In the genomic region with DNA sequence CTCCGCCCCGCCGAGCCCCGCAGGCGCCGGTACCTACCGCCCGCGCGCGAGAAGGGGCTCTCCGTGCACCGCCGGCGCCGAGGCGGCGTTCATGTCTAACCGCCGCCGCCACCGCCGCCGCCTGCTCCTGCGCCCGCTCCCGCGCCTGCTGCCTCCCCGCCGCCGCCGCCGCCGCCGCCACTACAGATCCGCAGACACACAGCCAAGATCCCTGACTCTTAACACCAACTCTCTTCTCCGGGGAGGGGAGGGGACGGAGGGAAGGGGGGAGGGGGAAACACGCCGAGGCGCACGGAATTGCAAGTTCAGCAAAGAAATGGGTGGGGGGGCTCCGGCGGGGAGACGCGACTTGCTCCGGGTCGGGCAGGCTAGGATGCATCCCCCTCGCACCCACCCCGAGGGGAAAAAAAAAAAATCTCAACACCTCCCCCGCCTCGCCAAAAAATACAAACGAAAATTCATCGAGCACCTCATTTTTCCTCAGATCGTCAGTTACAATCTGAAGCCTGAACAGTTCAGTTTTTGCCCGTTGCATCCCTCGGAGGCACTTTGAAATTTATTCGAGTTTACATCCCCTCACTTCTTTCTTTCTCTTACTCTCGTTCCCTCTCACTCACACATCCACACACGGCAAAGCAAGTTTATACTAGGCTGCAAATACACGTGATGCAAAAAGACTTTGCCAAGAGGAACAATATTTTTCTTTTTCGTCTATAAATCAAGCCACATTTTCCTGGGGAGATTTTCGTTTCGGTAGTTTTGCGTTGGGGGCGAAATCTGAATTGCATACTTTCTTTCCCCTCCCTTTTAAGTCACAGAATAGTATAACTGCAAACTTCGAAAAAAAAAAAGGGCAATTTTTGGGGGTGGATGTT, we compare ENCODE assay signal across 2 cellular contexts.
TF ChIP-seq lines count a peak whose summit lies in the region.

Gene TCF4, minus strand, starts transcription at position 192 of the 875 bp plus-strand sequence. CDS start 1,076 bp downstream, outside the sequence.

TF ChIP-seq in PFSK-1, 5 proteins besides CTCF, POLR2A, EP300 and RAD21 (continued from another document):
- TF ChIP-seq SIN3A (IDR thresholded peaks at IDR 0.05; ENCODE audit: borderline replicate concordance, insufficient read depth, low read length) = peak; percentile 49; the same call in 1 of the 2 replicates
- no peak for TF ChIP-seq FOXP2 (optimal IDR thresholded peaks at IDR 0.05; ENCODE audit: borderline replicate concordance, extremely low read depth, extremely low read length, insufficient read depth)
- no peak for TF ChIP-seq REST (IDR thresholded peaks at IDR 0.05; ENCODE audit: insufficient read depth in 1 of 2, low read depth in 2 of 2, low read length in 2 of 2)
- TF ChIP-seq POLR2AphosphoS5 (IDR thresholded peaks at IDR 0.05; ENCODE audit: low read depth, low read length) = peak; percentile 42; the same call in 1 of the 2 replicates

TF ChIP-seq in K562, 482 proteins besides CTCF, POLR2A, EP300 and RAD21 (continues in another document):
- TF ChIP-seq ZNF449 (CRISPR knock-in tag; IDR thresholded peaks at IDR 0.05) (no peak), POLR2G (IDR thresholded peaks at IDR 0.05; ENCODE audit: low read depth, low read length) (peak; percentile 81), ZNF143 (CRISPR knock-in tag; IDR thresholded peaks at IDR 0.05) (no peak), RB1 (IDR thresholded peaks at IDR 0.05; ENCODE audit: low read depth) (peak; percentile 68; the same call in 1 of the 2 replicates), ZNF551 (CRISPR knock-in tag; IDR thresholded peaks at IDR 0.05) (no peak), STAG1 (CRISPR knock-in tag; IDR thresholded peaks at IDR 0.05; ENCODE audit: borderline replicate concordance) (no peak), CHD2 (IDR thresholded peaks at IDR 0.05; ENCODE audit: low read depth, low read length) (no peak), YY1 (IDR thresholded peaks at IDR 0.05; ENCODE audit: borderline replicate concordance in 1 of 3, control insufficient read depth in 1 of 3, extremely low read depth in 1 of 3, insufficient read depth in 3 of 3, insufficient read length in 1 of 3, insufficient replicate concordance in 2 of 3, low read depth in 1 of 3, low read length in 2 of 3) (no peak), THAP12 (CRISPR knock-in tag; IDR thresholded peaks at IDR 0.05) (no peak), BCLAF1 (IDR thresholded peaks at IDR 0.05; ENCODE audit: borderline replicate concordance in 1 of 2, control insufficient read depth in 1 of 2, low read depth in 2 of 2, low read length in 1 of 2) (no peak), HDAC2 (IDR thresholded peaks at IDR 0.05) (no peak), ZNF354B (CRISPR knock-in tag; IDR thresholded peaks at IDR 0.05) (no peak), HDAC1 (IDR thresholded peaks at IDR 0.05) (peak in 1 of 2 experiments; percentile 55; a peak in 2 of 4 replicates), ZNF384 (IDR thresholded peaks at IDR 0.05; ENCODE audit: low read depth, low read length) (peak; percentile 62), RBM22 (IDR thresholded peaks at IDR 0.05; ENCODE audit: low read depth, low read length, poor library complexity, severe bottlenecking) (no peak), EP400 (IDR thresholded peaks at IDR 0.05) (0 out of 2 replicates have a peak, but pooled peaks have one; percentile 22), CUX1 (CRISPR knock-in tag; IDR thresholded peaks at IDR 0.05) (no peak), PTTG1 (tag; IDR thresholded peaks at IDR 0.05; ENCODE audit: low read depth) (no peak), TCF7L2 (IDR thresholded peaks at IDR 0.05; ENCODE audit: low read depth, low read length) (no peak), ARID1B (IDR thresholded peaks at IDR 0.05) (no peak), EGR1 (conservative IDR thresholded peaks at IDR 0.05) (0 out of 2 replicates have a peak, but pooled peaks have one; percentile 12), NR1H2 (CRISPR knock-in tag; IDR thresholded peaks at IDR 0.05) (no peak), ZNF12 (CRISPR knock-in tag; IDR thresholded peaks at IDR 0.05) (no peak), PHF8 (IDR thresholded peaks at IDR 0.05; ENCODE audit: borderline replicate concordance, low read length) (peak; percentile 48; the same call in 1 of the 2 replicates), KLF13 (tag; IDR thresholded peaks at IDR 0.05; ENCODE audit: borderline replicate concordance, low read depth) (no peak), BACH1 (tag; IDR thresholded peaks at IDR 0.05) (no peak), ZFPM2 (CRISPR knock-in tag; IDR thresholded peaks at IDR 0.05) (no peak), ZNF133 (CRISPR knock-in tag; IDR thresholded peaks at IDR 0.05) (no peak), ZFP91 (CRISPR knock-in tag; IDR thresholded peaks at IDR 0.05) (no peak)
- TF ChIP-seq, protein P1, sequence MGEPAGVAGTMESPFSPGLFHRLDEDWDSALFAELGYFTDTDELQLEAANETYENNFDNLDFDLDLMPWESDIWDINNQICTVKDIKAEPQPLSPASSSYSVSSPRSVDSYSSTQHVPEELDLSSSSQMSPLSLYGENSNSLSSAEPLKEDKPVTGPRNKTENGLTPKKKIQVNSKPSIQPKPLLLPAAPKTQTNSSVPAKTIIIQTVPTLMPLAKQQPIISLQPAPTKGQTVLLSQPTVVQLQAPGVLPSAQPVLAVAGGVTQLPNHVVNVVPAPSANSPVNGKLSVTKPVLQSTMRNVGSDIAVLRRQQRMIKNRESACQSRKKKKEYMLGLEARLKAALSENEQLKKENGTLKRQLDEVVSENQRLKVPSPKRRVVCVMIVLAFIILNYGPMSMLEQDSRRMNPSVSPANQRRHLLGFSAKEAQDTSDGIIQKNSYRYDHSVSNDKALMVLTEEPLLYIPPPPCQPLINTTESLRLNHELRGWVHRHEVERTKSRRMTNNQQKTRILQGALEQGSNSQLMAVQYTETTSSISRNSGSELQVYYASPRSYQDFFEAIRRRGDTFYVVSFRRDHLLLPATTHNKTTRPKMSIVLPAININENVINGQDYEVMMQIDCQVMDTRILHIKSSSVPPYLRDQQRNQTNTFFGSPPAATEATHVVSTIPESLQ (CRISPR knock-in tag; IDR thresholded peaks at IDR 0.05) = no peak
- TF ChIP-seq, protein P2, sequence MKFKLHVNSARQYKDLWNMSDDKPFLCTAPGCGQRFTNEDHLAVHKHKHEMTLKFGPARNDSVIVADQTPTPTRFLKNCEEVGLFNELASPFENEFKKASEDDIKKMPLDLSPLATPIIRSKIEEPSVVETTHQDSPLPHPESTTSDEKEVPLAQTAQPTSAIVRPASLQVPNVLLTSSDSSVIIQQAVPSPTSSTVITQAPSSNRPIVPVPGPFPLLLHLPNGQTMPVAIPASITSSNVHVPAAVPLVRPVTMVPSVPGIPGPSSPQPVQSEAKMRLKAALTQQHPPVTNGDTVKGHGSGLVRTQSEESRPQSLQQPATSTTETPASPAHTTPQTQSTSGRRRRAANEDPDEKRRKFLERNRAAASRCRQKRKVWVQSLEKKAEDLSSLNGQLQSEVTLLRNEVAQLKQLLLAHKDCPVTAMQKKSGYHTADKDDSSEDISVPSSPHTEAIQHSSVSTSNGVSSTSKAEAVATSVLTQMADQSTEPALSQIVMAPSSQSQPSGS (CRISPR knock-in tag; IDR thresholded peaks at IDR 0.05) = no peak
